Comparison of ENCODE assay signal across 8 cellular contexts in the genomic region with DNA sequence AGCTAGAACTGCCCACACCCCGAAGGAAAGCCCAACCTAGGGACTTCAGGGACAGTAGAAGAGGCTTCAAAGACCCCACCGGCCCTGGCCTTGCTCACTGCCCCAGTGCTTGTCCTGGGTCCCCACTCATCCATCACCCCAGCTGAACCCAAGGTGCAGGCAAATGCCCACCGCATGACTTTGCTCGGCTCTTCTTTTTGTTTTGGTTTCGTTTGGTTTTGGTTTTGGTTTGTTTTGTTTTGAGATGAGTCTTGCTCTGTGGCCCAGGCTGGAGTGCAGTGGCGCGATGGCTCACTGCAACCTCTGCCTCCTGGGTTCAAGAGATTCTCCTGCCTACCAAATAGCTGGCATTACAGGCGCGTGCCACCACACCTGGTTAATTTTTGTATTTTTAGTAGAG. TPM values are rescaled to one million over a fixed set of nuclear protein-coding genes. Genes with fewer than 3 reads are reported as not detected.
DNase-seq lines count a peak whose midpoint lies in the region; ATAC-seq and TF ChIP-seq lines count a peak whose summit lies in the region.

No MANE protein-coding gene starts in this region.

- H3K4me3 ChIP-seq in thyroid gland (replicated peaks in 1 of 3) = no peak overlapping the region
- no peak overlapping the region for H3K4me3 ChIP-seq in coronary artery
- no peak overlapping the region for H3K4me3 ChIP-seq in SJCRH30

- POLR2A ChIA-PET in MCF 10A (lab: Yijun Ruan, JAX) = interaction anchor here (1.1 to 1.8 kb wide), 2 partner anchors 20 to 114 kb away, joined by 5 to 6 read pairs; a partner anchor contains a TSS

- no peaks in the 10 kb centered on the region for H3K36me3 Mint-ChIP-seq in MCF 10A (ENCODE audit: insufficient read depth, unreplicated experiment)

- intact Hi-C loops in thyroid gland (cut with DNase I) = no loop called here
- intact Hi-C loops in MCF 10A (cut with micrococcal nuclease) = no loop called here

- H3K9me3 ChIP-seq in thyroid gland (no peaks in the 10 kb centered on the region), SJCRH30 (replicated peaks) (no peaks in the 10 kb centered on the region)

- ATAC-seq in HG03342 (IDR thresholded peaks at IDR 0.05; ENCODE audit: unreplicated experiment) = peak; percentile 94

- WGBS in thyroid gland, 2 donors = 70 to 78% methylated on average over 8 of the region's 9 CpGs

- no peaks in the 10 kb centered on the region for H3K27me3 ChIP-seq in thyroid gland
- H3K27me3 ChIP-seq in SJCRH30 = no peaks in the 10 kb centered on the region

- TF ChIP-seq CTCF in thyroid gland (IDR thresholded peaks at IDR 0.05) = no peak
- TF ChIP-seq CTCF in coronary artery (IDR thresholded peaks at IDR 0.05) = no peak
- TF ChIP-seq CTCF in MCF 10A (IDR thresholded peaks at IDR 0.05; ENCODE audit: unreplicated experiment) = no peak

- CTCF ChIA-PET in MCF 10A (lab: Yijun Ruan, JAX) = no interaction called here

- no peaks in the 10 kb centered on the region for H3K36me3 ChIP-seq in thyroid gland
- H3K36me3 ChIP-seq in SJCRH30 = no peaks in the 10 kb centered on the region

- H3K4me1 Mint-ChIP-seq in MCF 10A (ENCODE audit: insufficient read depth, unreplicated experiment) = peaks cover 6% of the 10 kb centered on the region

- no peak for TF ChIP-seq POLR2A in thyroid gland (IDR thresholded peaks at IDR 0.05)

- H3K9me3 Mint-ChIP-seq in MCF 10A (ENCODE audit: unreplicated experiment) = no peaks in the 10 kb centered on the region

- no peaks in the 10 kb centered on the region for H3K27me3 Mint-ChIP-seq in MCF 10A (ENCODE audit: insufficient read depth, unreplicated experiment)

- H3K27ac ChIP-seq in thyroid gland = peak overlapping the region; percentile 80 to 89 (median 84)
- no peak overlapping the region for H3K27ac ChIP-seq in coronary artery
- H3K27ac ChIP-seq in SJCRH30 = no peak overlapping the region

- no TSS peak for BruUV-seq in MCF 10A (replicated peaks; lab: Mats Ljungman, UMichigan)

- no peak overlapping the region for H3K27ac Mint-ChIP-seq in MCF 10A (ENCODE audit: low read depth, unreplicated experiment)

- DNase-seq in activated naive CD4-positive, alpha-beta T cell treated with Interleukin-2 at 50 U/mL for 16 hours = peak; percentile 61
- no peak for DNase-seq in activated naive CD4-positive, alpha-beta T cell (lab: John Stamatoyannopoulos, UW)
- DNase-seq in activated T-helper 9 cell treated with anti-CD3 and anti-CD28 coated beads, Interleukin-2, amount 50 U/mL, for 16 hours (ENCODE audit: low read depth) = peak; percentile 9
- peak in 1 of 2 donors; percentile 15 for DNase-seq in thyroid gland
- DNase-seq in coronary artery (ENCODE audit: low spot score) = no peak
- no peak for DNase-seq in MCF 10A (ENCODE audit: unreplicated experiment)
- DNase-seq in SJCRH30 = no peak

- no peak overlapping the region for H3K4me3 Mint-ChIP-seq in MCF 10A (ENCODE audit: unreplicated experiment)

- peaks cover 32 to 63% of the 10 kb centered on the region in 2 donors for H3K4me1 ChIP-seq in thyroid gland
- peaks cover 14% of the 10 kb centered on the region for H3K4me1 ChIP-seq in SJCRH30

RNA-seq across cellular contexts. Expression of a gene that starts 9.0 kb away (rescaled TPM):
- total RNA-seq in thyroid gland (10 to 100 TPM in 3 of 4 donors, 1 to 10 TPM in 1; 8.6 to 28.3 (median 17.3) TPM), MCF 10A (2022) (19.1 and 29.9 TPM in 2 replicates)
- 12.2 and 12.9 TPM in 2 replicates for total RNA-seq in SJCRH30 (2014; rRNA removed; shearing (Covaris generic))

RNA-seq across cellular contexts. Expression of a gene that starts 49.9 kb away (rescaled TPM):
- total RNA-seq in thyroid gland = 1 to 10 TPM in 3 of 4 donors, under 1 TPM in 1; 0.98 to 2.7 (median 1.1) TPM
- total RNA-seq in MCF 10A (2022) = 0.10 TPM in 1 of 2 replicates, not detected in the other
- not detected in 2 replicates for total RNA-seq in SJCRH30 (2014; rRNA removed; shearing (Covaris generic))

Comparison
In these comparisons a context has a peak if more than half of its experiments do, and no peak if none do; other contexts are left out.
1. DNase-seq: peak in activated naive CD4-positive, alpha-beta T cell treated with Interleukin-2 at 50 U/mL for 16 hours (single experiment) and activated T-helper 9 cell treated with anti-CD3 and anti-CD28 coated beads, Interleukin-2, amount 50 U/mL, for 16 hours (single experiment); none in activated naive CD4-positive, alpha-beta T cell (0 of 4), coronary artery (single experiment), MCF 10A (single experiment) and SJCRH30 (0 of 2).
2. H3K27ac ChIP-seq: peak in thyroid gland (3 of 3); none in coronary artery (0 of 2) and SJCRH30 (single experiment).